In genomic region chr1:22533244-22533643, GRCh38 we compare ENCODE assay signal across 1 cellular context.
TF ChIP-seq lines count a peak whose summit lies in the region.

No MANE protein-coding gene starts in this region.

TF ChIP-seq in SK-N-SH treated with all-trans-retinoic acid at 6 μM for 48 hours, 23 proteins besides CTCF, POLR2A, EP300 and RAD21 (continued from another document):
- TF ChIP-seq ESRRG (CRISPR knock-in tag; IDR thresholded peaks at IDR 0.05) (no peak), BACH2 (CRISPR knock-in tag; IDR thresholded peaks at IDR 0.05; ENCODE audit: borderline replicate concordance) (no peak), ZNF8 (CRISPR knock-in tag; IDR thresholded peaks at IDR 0.05) (no peak)
